Comparison of ENCODE assay signal across 14 cellular contexts in genomic region chr16:25037221-25037620, GRCh38. TPM values are rescaled to one million over a fixed set of nuclear protein-coding genes. Genes with fewer than 3 reads are reported as not detected.
DNase-seq lines count a peak whose midpoint lies in the region; ATAC-seq and TF ChIP-seq lines count a peak whose summit lies in the region.
"Had no signal": no experiment of that assay in that cellular context is flagged by ENCODE, and none has a peak within 500 bp of the region (broad histone marks: within the 10 kb centered on the region; RNA-seq: fewer than 3 reads in every experiment).

No MANE protein-coding gene starts in this region.

- H2AFZ ChIP-seq in IMR-90 (replicated peaks; ENCODE audit: low read length, poor library complexity) (no peak overlapping the region), smooth muscle cell (ENCODE audit: low read depth) (no peak overlapping the region)
- H2AFZ ChIP-seq: GM23248 had no signal

- TF ChIP-seq CTCF in Caco-2 (IDR thresholded peaks at IDR 0.05; ENCODE audit: insufficient read depth in 1 of 2, low read depth in 1 of 2, low read length in 1 of 2, severe bottlenecking in 1 of 2, unreplicated experiment in 1 of 2) (no peak), IMR-90 (conservative IDR thresholded peaks at IDR 0.05; ENCODE audit: low read depth, low read length) (no peak), smooth muscle cell (IDR thresholded peaks at IDR 0.05; ENCODE audit: borderline replicate concordance, insufficient read depth, poor library complexity, severe bottlenecking) (no peak)

- no peaks in the 10 kb centered on the region for H3K27me3 Mint-ChIP-seq in Caco-2 (ENCODE audit: insufficient read depth, unreplicated experiment)
- H3K27me3 Mint-ChIP-seq: CD4-positive, CD25-positive, alpha-beta regulatory T cell had no signal

- H3K79me2 ChIP-seq in smooth muscle cell (ENCODE audit: low read depth), result no peaks in the 10 kb centered on the region

- H3K4ac ChIP-seq in IMR-90 (ENCODE audit: low read depth, low read length), result no peak overlapping the region

- no peak overlapping the region for H3K4me3 Mint-ChIP-seq in Caco-2 (ENCODE audit: unreplicated experiment)
- H3K4me3 Mint-ChIP-seq: CD4-positive, CD25-positive, alpha-beta regulatory T cell had no signal

- no peak overlapping the region for H3K14ac ChIP-seq in IMR-90 (replicated peaks; ENCODE audit: low read depth, low read length)

- H2BK120ac ChIP-seq in IMR-90 (ENCODE audit: low read depth, low read length), result no peak overlapping the region; the same call in 1 of the 2 replicates

- CTCF ChIA-PET in Caco-2 (lab: Charles Lee), result no interaction called here
- CTCF ChIA-PET in IMR-90 (lab: Yijun Ruan, JAX), result no interaction called here

- H4K5ac ChIP-seq in IMR-90 (ENCODE audit: low read depth, low read length), result no peak overlapping the region

- dilution Hi-C loops in IMR-90 (cut with HindIII; ENCODE audit: low sequenced_read_pairs, unreplicated experiment), result no loop called here

- no peak for TF ChIP-seq RAD21 in IMR-90 (IDR thresholded peaks at IDR 0.05; ENCODE audit: low read length)

- H3K4me3 ChIP-seq in Caco-2 (ENCODE audit: low read depth, low read length) (no peak overlapping the region), IMR-90 (ENCODE audit: insufficient read depth, low read depth, low read length) (no peak overlapping the region), smooth muscle cell (no peak overlapping the region)
- H3K4me3 ChIP-seq: BLaER1 treated with 17β-estradiol and CSF1 and Interleukin-3, amounts not matched to agents 10 nM and 100 nM; GM23248 had no signal

- no peaks in the 10 kb centered on the region for H3F3A ChIP-seq in smooth muscle cell (ENCODE audit: low read depth)

- no peak overlapping the region for H3K18ac ChIP-seq in IMR-90 (ENCODE audit: low read depth, low read length)

- WGBS in IMR-90 (ENCODE audit: extremely low coverage in 2 of 2, insufficient read length in 1 of 2), 2 experiments, result no CpG with 5 or more reads among the region's 1 CpG
- WGBS in smooth muscle cell (ENCODE audit: low lambda C conversion rate), result 100% methylated on average over 1 of the region's 1 CpG

- peaks cover 1 to 23% of the 10 kb centered on the region in 2 experiments; a peak in 3 of 4 replicates for H3K79me1 ChIP-seq in IMR-90 (ENCODE audit: low read depth in 1 of 2, low read length in 2 of 2)

- in situ Hi-C loops in IMR-90 (cut with MboI; ENCODE audit: low sequenced_read_pairs), result no loop called here

- peaks cover 6% of the 10 kb centered on the region; the same call in 1 of the 2 replicates for H3K9me1 ChIP-seq in IMR-90 (ENCODE audit: insufficient read depth, low read length)

- H3K56ac ChIP-seq in IMR-90 (ENCODE audit: extremely low read depth, insufficient read depth, low read length), result no peak overlapping the region

- H3K27ac ChIP-seq in IMR-90 (ENCODE audit: insufficient read depth, low read length) (no peak overlapping the region), smooth muscle cell (ENCODE audit: low read depth) (peak overlapping the region; percentile 19)
- H3K27ac ChIP-seq: BLaER1 treated with 17β-estradiol and CSF1 and Interleukin-3, amounts not matched to agents 10 nM and 100 nM; GM23248 had no signal

- intact Hi-C loops in Caco-2 (cut with micrococcal nuclease; ENCODE audit: unreplicated experiment), result no loop called here
- intact Hi-C loops in IMR-90 (cut with micrococcal nuclease), result no loop called here
- intact Hi-C loops in cardiac septum (cut with DNase I), result no loop called here

- no peak for TF ChIP-seq POLR2A in IMR-90 (IDR thresholded peaks at IDR 0.05; ENCODE audit: low read depth, low read length)

- no peak for DNase-seq in Caco-2
- DNase-seq in IMR-90, result no peak
- DNase-seq in amniotic epithelial cell (ENCODE audit: low read depth), result peak; percentile 74
- DNase-seq in smooth muscle cell (lab: John Stamatoyannopoulos, UW; ENCODE audit: unreplicated experiment), result no peak
- no peak for DNase-seq in cardiac septum (ENCODE audit: low spot score)
- DNase-seq in activated CD8-positive, alpha-beta memory T cell treated with anti-CD3 and anti-CD28 coated beads, Interleukin-2, amount 50 U/mL, for 4 hours, result no peak
- DNase-seq in stimulated activated CD4-positive, alpha-beta T cell treated with anti-CD3 and anti-CD28 coated beads, Interleukin-4, amount 100 ng/mL, for 1 hour, result no peak
- DNase-seq: ACHN; Calu3; CD4-positive, CD25-positive, alpha-beta regulatory T cell; DMS 273 treated with DMSO at 0.1 percent for 48 hours; GM23248; H7 had no signal

- H3K36me3 ChIP-seq in Caco-2 (ENCODE audit: control insufficient read depth, insufficient read depth, low read length) (no peaks in the 10 kb centered on the region), IMR-90 (ENCODE audit: control insufficient read depth, insufficient read depth, low read length) (no peaks in the 10 kb centered on the region), smooth muscle cell (ENCODE audit: low read depth) (no peaks in the 10 kb centered on the region)
- H3K36me3 ChIP-seq: BLaER1 treated with 17β-estradiol and CSF1 and Interleukin-3, amounts not matched to agents 10 nM and 100 nM had no signal

- no peaks in the 10 kb centered on the region for H3K9me3 Mint-ChIP-seq in Caco-2 (ENCODE audit: unreplicated experiment)
- H3K9me3 Mint-ChIP-seq: CD4-positive, CD25-positive, alpha-beta regulatory T cell had no signal

- H3K4me1 ChIP-seq in Caco-2 (peaks cover 28% of the 10 kb centered on the region), IMR-90 (ENCODE audit: control insufficient read depth, insufficient read depth, low read length) (peaks cover 12% of the 10 kb centered on the region), smooth muscle cell (ENCODE audit: low read depth) (peaks cover 2% of the 10 kb centered on the region)

- H3K27me3 ChIP-seq in Caco-2 (replicated peaks; ENCODE audit: control insufficient read depth, insufficient read depth, low read length) (no peaks in the 10 kb centered on the region), IMR-90 (ENCODE audit: control insufficient read depth, insufficient read depth, low read length) (no peaks in the 10 kb centered on the region), smooth muscle cell (ENCODE audit: low read depth) (no peaks in the 10 kb centered on the region)
- H3K27me3 ChIP-seq: BLaER1 treated with 17β-estradiol and CSF1 and Interleukin-3, amounts not matched to agents 10 nM and 100 nM had no signal

- H3K9ac ChIP-seq in IMR-90 (ENCODE audit: low read depth, low read length) (no peak overlapping the region), smooth muscle cell (ENCODE audit: low read depth) (no peak overlapping the region)
- H3K9ac ChIP-seq: BLaER1 treated with 17β-estradiol and CSF1 and Interleukin-3, amounts not matched to agents 10 nM and 100 nM; GM23248 had no signal

- BruUV-seq in Caco-2 (replicated peaks; lab: Mats Ljungman, UMichigan) (no TSS peak), IMR-90 (replicated peaks; lab: Mats Ljungman, UMichigan) (no TSS peak)

- H3K9me3 ChIP-seq in Caco-2 (no peaks in the 10 kb centered on the region), IMR-90 (ENCODE audit: control insufficient read depth, insufficient read depth, low read length) (no peaks in the 10 kb centered on the region), smooth muscle cell (replicated peaks; ENCODE audit: low read depth) (no peaks in the 10 kb centered on the region)
- H3K9me3 ChIP-seq: BLaER1 treated with 17β-estradiol and CSF1 and Interleukin-3, amounts not matched to agents 10 nM and 100 nM had no signal

- no peak overlapping the region for H4K8ac ChIP-seq in IMR-90 (ENCODE audit: low read depth in 2 of 2, low read length in 2 of 2)

- ATAC-seq in IMR-90 (ENCODE audit: low read depth), result no peak

- H4K20me1 ChIP-seq in IMR-90 (ENCODE audit: insufficient read depth, low read length) (no peaks in the 10 kb centered on the region; the same call in 1 of the 2 replicates), smooth muscle cell (ENCODE audit: low read depth) (no peaks in the 10 kb centered on the region)
- H4K20me1 ChIP-seq: BLaER1 treated with 17β-estradiol and CSF1 and Interleukin-3, amounts not matched to agents 10 nM and 100 nM had no signal

- no peak overlapping the region for H2BK5ac ChIP-seq in IMR-90 (ENCODE audit: low read depth, low read length, poor library complexity, severe bottlenecking)

- peak overlapping the region; percentile 42 for H3K27ac Mint-ChIP-seq in Caco-2 (ENCODE audit: unreplicated experiment)

- H2AK9ac ChIP-seq in IMR-90 (replicated peaks; ENCODE audit: low read depth, low read length, poor library complexity), result no peak overlapping the region

- no peak overlapping the region for H3K23ac ChIP-seq in IMR-90 (ENCODE audit: low read depth, low read length)

- POLR2A ChIA-PET in Caco-2 (lab: Charles Lee) (no interaction called here), IMR-90 (lab: Charles Lee; ENCODE audit: unreplicated experiment) (no interaction called here)

- no peaks in the 10 kb centered on the region for H3K36me3 Mint-ChIP-seq in Caco-2 (ENCODE audit: insufficient read depth, unreplicated experiment)
- H3K36me3 Mint-ChIP-seq: CD4-positive, CD25-positive, alpha-beta regulatory T cell had no signal

- H2BK15ac ChIP-seq in IMR-90 (ENCODE audit: low read depth, low read length), result no peak overlapping the region

- H4K91ac ChIP-seq in IMR-90 (ENCODE audit: insufficient read depth, low read depth, low read length), result no peak overlapping the region

- no peak overlapping the region for H2BK20ac ChIP-seq in IMR-90 (ENCODE audit: low read depth, low read length)

- peaks cover 29% of the 10 kb centered on the region for H3K4me1 Mint-ChIP-seq in Caco-2 (ENCODE audit: low read depth, unreplicated experiment)

- no peak overlapping the region for H2AK5ac ChIP-seq in IMR-90 (ENCODE audit: low read depth, low read length)

- H3K4me2 ChIP-seq in IMR-90 (ENCODE audit: low read depth, low read length), result no peak overlapping the region
- H3K4me2 ChIP-seq in smooth muscle cell, result no peak overlapping the region
- H3K4me2 ChIP-seq: BLaER1 treated with 17β-estradiol and CSF1 and Interleukin-3, amounts not matched to agents 10 nM and 100 nM had no signal

TF ChIP-seq in IMR-90, 13 proteins besides CTCF, POLR2A, EP300 and RAD21:
- TF ChIP-seq FOS (IDR thresholded peaks at IDR 0.05; ENCODE audit: low read depth, low read length) (no peak), CEBPB (IDR thresholded peaks at IDR 0.05; ENCODE audit: low read depth, low read length) (0 out of 2 replicates have a peak, but pooled peaks have one; percentile 14), NFE2L2 (IDR thresholded peaks at IDR 0.05; ENCODE audit: low read depth, low read length) (no peak)
TF ChIP-seq in IMR-90: peak in this region for 1.

RNA-seq across cellular contexts. Expression of gene ARHGAP17, which starts 22.1 kb away (rescaled TPM):
- 134 and 142 TPM in 2 replicates for total RNA-seq in Caco-2 (2022)
- 27.6 and 29.4 TPM in 2 replicates for total RNA-seq in IMR-90 (2012; rRNA removed)
- polyA plus RNA-seq in IMR-90 (2012; rRNA removed), result 60.1 and 65.0 TPM in 2 replicates
- 40.0 and 40.7 TPM in 2 replicates for polyA plus RNA-seq in IMR-90 (2012; cell fraction: cytosol; rRNA removed)
- polyA plus RNA-seq in IMR-90 (2012; cell fraction: nucleus; rRNA removed; ENCODE audit: low replicate concordance), result 81.6 and 132 TPM in 2 replicates
- 24.1 and 34.6 TPM in 2 replicates for total RNA-seq in smooth muscle cell
- 38.3 and 40.5 TPM in 2 replicates for polyA plus RNA-seq in smooth muscle cell
- total RNA-seq in cardiac septum, result 66.2 TPM
